ENCODE assay signal across 1 cellular context in the genomic region with DNA sequence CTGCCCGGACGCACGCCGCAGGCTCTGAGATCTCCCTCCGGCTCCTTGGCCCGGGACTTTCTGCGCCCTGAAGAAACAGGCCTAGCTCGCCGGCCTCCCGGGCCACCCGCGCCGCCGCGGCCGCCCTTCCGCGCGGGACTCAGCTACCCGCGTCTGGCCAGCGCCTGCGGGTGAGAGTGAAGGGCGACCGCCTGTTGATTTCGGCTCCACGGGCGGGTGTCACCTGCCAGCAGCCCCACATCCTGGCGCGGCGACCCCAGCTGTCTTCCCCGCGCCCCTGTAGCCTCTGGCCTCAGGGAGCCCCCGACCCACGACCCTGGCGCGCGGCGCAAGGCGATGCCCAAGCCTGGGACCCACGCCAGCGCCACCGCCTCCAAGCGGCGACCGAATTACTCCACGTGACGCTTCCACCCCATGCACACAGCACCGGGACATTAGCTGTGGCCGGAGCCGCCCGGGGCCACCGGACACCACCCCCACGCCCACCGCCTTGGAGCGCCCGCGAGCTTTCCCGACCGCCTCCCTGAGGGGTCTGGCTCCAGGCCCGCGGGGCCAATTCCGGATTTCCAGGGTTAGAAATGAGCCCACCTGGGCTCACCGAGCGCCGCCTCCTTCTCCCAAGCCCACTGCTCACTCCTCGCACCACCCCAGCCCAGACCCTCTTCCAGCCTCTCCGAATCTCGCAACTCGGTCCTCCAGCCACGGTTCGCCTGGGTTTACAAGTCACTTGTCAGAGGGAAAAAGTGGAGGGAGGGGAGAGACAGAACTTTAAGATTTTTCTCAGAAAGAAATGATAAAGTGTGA.
A peak's percentile ranks its signal among the peaks of the same experiment; 100 is the strongest.
TF ChIP-seq lines count a peak whose summit lies in the region.

No MANE protein-coding gene starts in this region.

TF ChIP-seq in H1, 55 proteins besides CTCF, POLR2A, EP300 and RAD21:
- no peak for TF ChIP-seq JUND (IDR thresholded peaks at IDR 0.05; ENCODE audit: low read length)
- peak; percentile 81 for TF ChIP-seq EZH2 (IDR thresholded peaks at IDR 0.05; ENCODE audit: low read depth, low read length, severe bottlenecking)
- peak; percentile 79 for TF ChIP-seq SUZ12 (IDR thresholded peaks at IDR 0.05; ENCODE audit: low read length)
- no peak for TF ChIP-seq SP1 (IDR thresholded peaks at IDR 0.05; ENCODE audit: low read depth, low read length)
- TF ChIP-seq, protein P1, sequence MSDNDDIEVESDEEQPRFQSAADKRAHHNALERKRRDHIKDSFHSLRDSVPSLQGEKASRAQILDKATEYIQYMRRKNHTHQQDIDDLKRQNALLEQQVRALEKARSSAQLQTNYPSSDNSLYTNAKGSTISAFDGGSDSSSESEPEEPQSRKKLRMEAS (IDR thresholded peaks at IDR 0.05) = no peak
- no peak for TF ChIP-seq HDAC2 (IDR thresholded peaks at IDR 0.05; ENCODE audit: borderline replicate concordance in 1 of 2, low read depth in 2 of 2, low read length in 2 of 2)
- no peak for TF ChIP-seq CTBP2 (IDR thresholded peaks at IDR 0.05; ENCODE audit: borderline replicate concordance, insufficient read depth, insufficient read length, low read length)
- TF ChIP-seq RNF2 (IDR thresholded peaks at IDR 0.05; ENCODE audit: borderline replicate concordance, low read depth, low read length, missing control alignments, poor library complexity, severe bottlenecking) = peak; percentile 33
